ENCODE assay signal across 9 cellular contexts in genomic region chrX:46572295-46572936, GRCh38. TPM values are rescaled to one million over a fixed set of nuclear protein-coding genes. Genes with fewer than 3 reads are reported as not detected.
DNase-seq lines count a peak whose midpoint lies in the region; ATAC-seq and TF ChIP-seq lines count a peak whose summit lies in the region.
"Had no signal": no experiment of that assay in that cellular context is flagged by ENCODE, and none has a peak within 500 bp of the region (broad histone marks: within the 10 kb centered on the region; RNA-seq: fewer than 3 reads in every experiment).

No MANE protein-coding gene starts in this region.

- peaks cover 0 to 2% (median 0%) of the 10 kb centered on the region in 9 donors for H3K9me3 Mint-ChIP-seq in naive thymus-derived CD8-positive, alpha-beta T cell

- DNase-seq in SIG-M5 treated with dmso at 0.1 percent for 504 hours (lab: John Stamatoyannopoulos, UW; ENCODE audit: unreplicated experiment) (peak; percentile 54), SIG-M5 (lab: John Stamatoyannopoulos, UW) (no peak), RWPE2 (ENCODE audit: low spot score) (no peak), NCI-H2171 (lab: John Stamatoyannopoulos, UW) (no peak), medulla oblongata (ENCODE audit: extremely low spot score) (no peak), HPDE6-E6E7 (ENCODE audit: extremely low spot score) (no peak)
- DNase-seq in naive thymus-derived CD8-positive, alpha-beta T cell: peak in 1 of 10 donors; percentile 9

- peak overlapping the region; percentile 29 for H3K27ac ChIP-seq in RWPE2 (ENCODE audit: poor library complexity, severe bottlenecking)
- H3K27ac ChIP-seq: C4-2B had no signal

- no peaks in the 10 kb centered on the region for H3K27me3 ChIP-seq in RWPE2 (ENCODE audit: insufficient read depth, poor library complexity, severe bottlenecking)

- H3K4me1 ChIP-seq in RWPE2 (ENCODE audit: insufficient read depth, poor library complexity, severe bottlenecking): peaks cover 10% of the 10 kb centered on the region

- no peaks in the 10 kb centered on the region for H3K36me3 ChIP-seq in RWPE2 (ENCODE audit: low read depth)

- peaks cover 2 to 34% (median 26%) of the 10 kb centered on the region in 4 donors for H3K4me1 Mint-ChIP-seq in naive thymus-derived CD8-positive, alpha-beta T cell

- POLR2A ChIA-PET in naive thymus-derived CD8-positive, alpha-beta T cell (lab: Charles Lee): interaction anchor here (0.6 to 0.8 kb wide), 2 partner anchors 35 to 57 kb away, joined by 3 read pairs; no protein-coding TSS in a partner anchor

- peaks cover 0 to 3% (median 2%) of the 10 kb centered on the region in 3 donors for H3K36me3 Mint-ChIP-seq in naive thymus-derived CD8-positive, alpha-beta T cell

- H3K4me3 ChIP-seq in RWPE2 (ENCODE audit: severe bottlenecking): no peak overlapping the region

- peak overlapping the region in 5 of 10 donors; percentile 6 to 65 (median 56) for H3K27ac Mint-ChIP-seq in naive thymus-derived CD8-positive, alpha-beta T cell

- peak; percentile 33 for ATAC-seq in HG02852 (IDR thresholded peaks at IDR 0.05; ENCODE audit: unreplicated experiment)
- ATAC-seq in RWPE2 (ENCODE audit: low read depth): no peak
- ATAC-seq in naive thymus-derived CD8-positive, alpha-beta T cell: peak in 1 of 2 donors; percentile 24

- TF ChIP-seq CTCF in RWPE2 (IDR thresholded peaks at IDR 0.05; ENCODE audit: poor library complexity, severe bottlenecking): no peak

- peak overlapping the region; percentile 38 to 83 (median 74) for H3K4me3 Mint-ChIP-seq in naive thymus-derived CD8-positive, alpha-beta T cell

- H3K27me3 Mint-ChIP-seq in naive thymus-derived CD8-positive, alpha-beta T cell: peaks cover 0 to 17% (median 4%) of the 10 kb centered on the region in 5 donors

- no peaks in the 10 kb centered on the region for H3K9me3 ChIP-seq in RWPE2 (ENCODE audit: severe bottlenecking)

RNA-seq across cellular contexts. Expression of gene CHST7, which starts 1.1 kb away (rescaled TPM):
- under 1 TPM; 0.52 to 0.74 TPM for total RNA-seq in naive thymus-derived CD8-positive, alpha-beta T cell
- polyA plus RNA-seq in naive thymus-derived CD8-positive, alpha-beta T cell: 1 to 10 TPM in 1 of 3 donors, under 1 TPM in 2; 0.11 to 1.1 (median 0.60) TPM

RNA-seq across cellular contexts. Expression of gene ZNF674, which starts 27.2 kb away (rescaled TPM):
- 1 to 10 TPM; 4.4 to 6.0 TPM for total RNA-seq in naive thymus-derived CD8-positive, alpha-beta T cell
- polyA plus RNA-seq in naive thymus-derived CD8-positive, alpha-beta T cell: under 1 TPM in 2 of 3 donors, not detected in 1; 0.36 to 0.79 TPM
